Comparison of ENCODE assay signal across 8 cellular contexts in the genomic region with DNA sequence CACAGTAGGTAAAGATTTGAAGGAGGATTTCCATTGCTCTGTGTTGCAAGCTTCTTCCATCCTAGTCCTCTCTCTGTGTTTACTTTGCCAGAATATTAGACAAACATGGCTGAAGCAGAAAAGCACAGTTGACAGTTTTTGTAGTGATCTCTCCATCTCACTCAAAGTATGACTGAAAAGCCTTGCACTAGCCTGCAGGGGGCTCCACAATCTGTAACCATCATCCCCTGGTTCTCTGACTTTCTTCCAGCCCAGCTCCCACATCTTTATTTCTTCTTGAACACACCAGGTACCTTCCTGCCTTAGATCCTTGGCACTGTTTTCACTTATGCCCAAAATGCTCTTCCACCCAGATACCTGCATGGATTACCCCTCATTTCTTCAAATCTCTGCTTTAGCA. TPM values are rescaled to one million over a fixed set of nuclear protein-coding genes. Genes with fewer than 3 reads are reported as not detected.
A peak's percentile ranks its signal among the peaks of the same experiment; 100 is the strongest.
DNase-seq lines count a peak whose midpoint lies in the region; ATAC-seq and TF ChIP-seq lines count a peak whose summit lies in the region.

No MANE protein-coding gene starts in this region.

- no peak overlapping the region for H3K4me3 Mint-ChIP-seq in glutamatergic neuron (ENCODE audit: unreplicated experiment)
- H3K4me3 Mint-ChIP-seq in natural killer cell, result no peak overlapping the region

- ATAC-seq in GM19035 (IDR thresholded peaks at IDR 0.05; ENCODE audit: unreplicated experiment) (peak; percentile 58), natural killer cell (no peak)

- H3K9me3 Mint-ChIP-seq in glutamatergic neuron (ENCODE audit: unreplicated experiment) (no peaks in the 10 kb centered on the region), natural killer cell (no peaks in the 10 kb centered on the region)

- H3K36me3 ChIP-seq in MM.1S (replicated peaks; ENCODE audit: insufficient read depth, low read length), result no peaks in the 10 kb centered on the region

- H3K27me3 ChIP-seq in MM.1S (replicated peaks; ENCODE audit: insufficient read depth, low read length), result no peaks in the 10 kb centered on the region

- no peak overlapping the region for H2AFZ ChIP-seq in MM.1S (ENCODE audit: low read length)

- H3K27ac ChIP-seq in MM.1S (ENCODE audit: low read length), result no peak overlapping the region

- DNase-seq in Ammon's horn (ENCODE audit: low spot score) (peak; percentile 34), MM.1S (peak; percentile 21), glutamatergic neuron (peak; percentile 31), DMS79 treated with DMSO at 0.1 percent for 48 hours (lab: John Stamatoyannopoulos, UW) (no peak), natural killer cell (no peak)
- no peak for DNase-seq in stimulated activated naive CD4-positive, alpha-beta T cell treated with Interleukin-2 at 50 U/mL for 16 hours (lab: John Stamatoyannopoulos, UW)
- DNase-seq in activated T-cell treated with anti-CD3 and anti-CD28 coated beads, Interleukin-2, amount 50 U/mL, for 48 hours, result no peak

- H3K9ac ChIP-seq in MM.1S (ENCODE audit: low read length), result no peak overlapping the region

- no peaks in the 10 kb centered on the region for H3K79me2 ChIP-seq in MM.1S (ENCODE audit: low read length)

- no peak overlapping the region for H3K4me3 ChIP-seq in MM.1S (ENCODE audit: low read length)

- no peaks in the 10 kb centered on the region for H3K27me3 Mint-ChIP-seq in glutamatergic neuron (ENCODE audit: unreplicated experiment)
- peaks cover 4 to 6% of the 10 kb centered on the region in 2 donors for H3K27me3 Mint-ChIP-seq in natural killer cell (ENCODE audit: low read depth in 2 of 2)

- H3K36me3 Mint-ChIP-seq in glutamatergic neuron (ENCODE audit: unreplicated experiment) (no peaks in the 10 kb centered on the region), natural killer cell (no peaks in the 10 kb centered on the region)

- no peaks in the 10 kb centered on the region for H4K20me1 ChIP-seq in MM.1S (ENCODE audit: insufficient read depth, low read length)

- H3K4me1 Mint-ChIP-seq in glutamatergic neuron (ENCODE audit: low read depth, unreplicated experiment), result no peaks in the 10 kb centered on the region
- no peaks in the 10 kb centered on the region for H3K4me1 Mint-ChIP-seq in natural killer cell

- H3K4me2 ChIP-seq in MM.1S (ENCODE audit: low read depth, low read length), result no peak overlapping the region

- no peaks in the 10 kb centered on the region for H3K9me2 ChIP-seq in MM.1S (replicated peaks; ENCODE audit: insufficient read depth, low read length)

- H3K9me3 ChIP-seq in MM.1S (replicated peaks; ENCODE audit: insufficient read depth, low read length), result no peaks in the 10 kb centered on the region

- TF ChIP-seq CTCF in MM.1S (IDR thresholded peaks at IDR 0.05; ENCODE audit: low read length) (peak; percentile 48), glutamatergic neuron (IDR thresholded peaks at IDR 0.05; ENCODE audit: partially characterized antibody, unreplicated experiment) (peak; percentile 59), natural killer cell (IDR thresholded peaks at IDR 0.05) (no peak)

- no peaks in the 10 kb centered on the region for H3K4me1 ChIP-seq in MM.1S (ENCODE audit: low read length)

- H3F3A ChIP-seq in MM.1S (ENCODE audit: insufficient read depth, low read length), result no peaks in the 10 kb centered on the region

- H3K27ac Mint-ChIP-seq in glutamatergic neuron (ENCODE audit: unreplicated experiment) (no peak overlapping the region), natural killer cell (no peak overlapping the region)

- intact Hi-C loops in natural killer cell (cut with micrococcal nuclease), result no loop called here

RNA-seq across cellular contexts. Expression of a gene that starts 34.1 kb away (rescaled TPM):
- total RNA-seq in glutamatergic neuron (ENCODE audit: unreplicated experiment) (9.7 TPM), natural killer cell (not detected)

Comparison
In these comparisons a context has a peak if more than half of its experiments do, and no peak if none do; other contexts are left out.
1. DNase-seq: peak in Ammon's horn (single experiment), MM.1S (single experiment) and glutamatergic neuron (single experiment); none in DMS79 treated with DMSO at 0.1 percent for 48 hours (single experiment), stimulated activated naive CD4-positive, alpha-beta T cell treated with Interleukin-2 at 50 U/mL for 16 hours (single experiment), activated T-cell treated with anti-CD3 and anti-CD28 coated beads, Interleukin-2, amount 50 U/mL, for 48 hours (0 of 2) and natural killer cell (single experiment).